In genomic region chr7:23205861-23206510, GRCh38 we compare ENCODE assay signal across 10 cellular contexts.
DNase-seq lines count a peak whose midpoint lies in the region; ATAC-seq and TF ChIP-seq lines count a peak whose summit lies in the region.
"Had no signal": no experiment of that assay in that cellular context is flagged by ENCODE, and none has a peak within 500 bp of the region (broad histone marks: within the 10 kb centered on the region; RNA-seq: fewer than 3 reads in every experiment).

No MANE protein-coding gene starts in this region.

- no peaks in the 10 kb centered on the region for H3K4me1 Mint-ChIP-seq in stimulated activated effector memory CD8-positive, alpha-beta T cell treated with anti-CD3 and anti-CD28 coated beads, Interleukin-12 subunit alpha, Interleukin-12 subunit beta, amount 100 ng/mL, for 72 hours

- DNase-seq in astrocyte of the cerebellum (ENCODE audit: low read depth) (no peak), iPS-NIHi11 (ENCODE audit: low spot score) (peak; percentile 21), NCI-H2029 treated with DMSO at 0.1 percent for 48 hours (lab: John Stamatoyannopoulos, UW) (no peak), NCI-H510A treated with DMSO at 0.1 percent for 48 hours (lab: John Stamatoyannopoulos, UW) (no peak), AG20443 (ENCODE audit: low spot score) (no peak)
- DNase-seq in stimulated activated effector memory CD8-positive, alpha-beta T cell treated with anti-CD3 and anti-CD28 coated beads, Interleukin-12 subunit alpha, Interleukin-12 subunit beta, amount 100 ng/mL, for 72 hours (ENCODE audit: low spot score in 2 of 2): peak in 1 of 2 donors; percentile 39
- DNase-seq in effector CD4-positive, alpha-beta T cell: no peak
- DNase-seq: NCI-H1436 had no signal

- no peaks in the 10 kb centered on the region for H3K9me3 Mint-ChIP-seq in stimulated activated effector memory CD8-positive, alpha-beta T cell treated with anti-CD3 and anti-CD28 coated beads, Interleukin-12 subunit alpha, Interleukin-12 subunit beta, amount 100 ng/mL, for 72 hours

- no peak overlapping the region for H3K4me3 Mint-ChIP-seq in stimulated activated effector memory CD8-positive, alpha-beta T cell treated with anti-CD3 and anti-CD28 coated beads, Interleukin-12 subunit alpha, Interleukin-12 subunit beta, amount 100 ng/mL, for 72 hours

- no peak for TF ChIP-seq CTCF in astrocyte of the cerebellum (IDR thresholded peaks at IDR 0.05; ENCODE audit: low read depth, low read length, missing control alignments)

- no peak overlapping the region for H3K27ac Mint-ChIP-seq in stimulated activated effector memory CD8-positive, alpha-beta T cell treated with anti-CD3 and anti-CD28 coated beads, Interleukin-12 subunit alpha, Interleukin-12 subunit beta, amount 100 ng/mL, for 72 hours

- in situ Hi-C loops in astrocyte of the cerebellum (cut with HindIII; ENCODE audit: low sequenced_read_pairs): no loop called here

- H3K4me3 ChIP-seq in astrocyte of the cerebellum (ENCODE audit: low read depth, low read length): peak overlapping the region; percentile 10

- ATAC-seq in HG03442 (IDR thresholded peaks at IDR 0.05; ENCODE audit: unreplicated experiment): peak; percentile 45
- peak; percentile 46 for ATAC-seq in stimulated activated effector memory CD8-positive, alpha-beta T cell treated with anti-CD3 and anti-CD28 coated beads, Interleukin-12 subunit alpha, Interleukin-12 subunit beta, amount 100 ng/mL, for 72 hours
- ATAC-seq: HCT116 had no signal

- H3K36me3 Mint-ChIP-seq in stimulated activated effector memory CD8-positive, alpha-beta T cell treated with anti-CD3 and anti-CD28 coated beads, Interleukin-12 subunit alpha, Interleukin-12 subunit beta, amount 100 ng/mL, for 72 hours: peaks cover 12% of the 10 kb centered on the region
